Comparison of ENCODE assay signal across 8 cellular contexts in genomic region chr2:65228249-65228750, GRCh38. TPM values are rescaled to one million over a fixed set of nuclear protein-coding genes. Genes with fewer than 3 reads are reported as not detected.
DNase-seq lines count a peak whose midpoint lies in the region; ATAC-seq and TF ChIP-seq lines count a peak whose summit lies in the region.

No MANE protein-coding gene starts in this region.

- peaks cover 41% of the 10 kb centered on the region for H3K36me3 Mint-ChIP-seq in Caco-2 (ENCODE audit: insufficient read depth, unreplicated experiment)

- H3K4me3 ChIP-seq in Caco-2 (ENCODE audit: low read depth, low read length) = peak overlapping the region; percentile 69
- peak overlapping the region; percentile 94 to 100 (median 95) for H3K4me3 ChIP-seq in breast epithelium
- H3K4me3 ChIP-seq in kidney epithelial cell (ENCODE audit: low read depth, low read length) = peak overlapping the region; percentile 89

- H3K27me3 ChIP-seq in Caco-2 (replicated peaks; ENCODE audit: control insufficient read depth, insufficient read depth, low read length) = no peaks in the 10 kb centered on the region
- no peaks in the 10 kb centered on the region for H3K27me3 ChIP-seq in breast epithelium
- no peaks in the 10 kb centered on the region for H3K27me3 ChIP-seq in kidney epithelial cell (ENCODE audit: control insufficient read depth, insufficient read depth, low read length)

- BruUV-seq in Caco-2 (replicated peaks; lab: Mats Ljungman, UMichigan) = no TSS peak

- H3K4me3 Mint-ChIP-seq in Caco-2 (ENCODE audit: unreplicated experiment) = peak overlapping the region; percentile 77

- TF ChIP-seq CTCF in Caco-2 (IDR thresholded peaks at IDR 0.05; ENCODE audit: insufficient read depth in 1 of 2, low read depth in 1 of 2, low read length in 1 of 2, severe bottlenecking in 1 of 2, unreplicated experiment in 1 of 2) = no peak
- TF ChIP-seq CTCF in breast epithelium (IDR thresholded peaks at IDR 0.05) = no peak
- TF ChIP-seq CTCF in kidney epithelial cell (IDR thresholded peaks at IDR 0.05; ENCODE audit: insufficient read depth, low read length, poor library complexity, severe bottlenecking) = no peak

- H3K36me3 ChIP-seq in Caco-2 (ENCODE audit: control insufficient read depth, insufficient read depth, low read length) (no peaks in the 10 kb centered on the region), breast epithelium (no peaks in the 10 kb centered on the region), kidney epithelial cell (ENCODE audit: control insufficient read depth, insufficient read depth, low read length) (no peaks in the 10 kb centered on the region)

- POLR2A ChIA-PET in Caco-2 (lab: Charles Lee) = interaction anchor here (1.0 to 1.3 kb wide), 5 partner anchors 17 to 204 kb away, joined by 5 to 83 read pairs (median 11); partner anchors contain the start of genes CEP68, RAB1A and SPRED2

- H3K9me3 ChIP-seq in Caco-2 (no peaks in the 10 kb centered on the region), breast epithelium (no peaks in the 10 kb centered on the region)

- no peak for DNase-seq in Caco-2
- DNase-seq in RPMI7951 (ENCODE audit: low read depth) = peak; percentile 67
- DNase-seq in breast epithelium (ENCODE audit: low spot score in 2 of 2) = no peak
- no peak for DNase-seq in kidney epithelial cell (ENCODE audit: low read depth)
- DNase-seq in stimulated activated naive CD8-positive, alpha-beta T cell treated with anti-CD3 and anti-CD28 coated beads, Interleukin-15, Interleukin-2, amounts not matched to agents 100 U/mL and 50 U/mL, for 24 hours = no peak

- H3K27ac Mint-ChIP-seq in Caco-2 (ENCODE audit: unreplicated experiment) = peak overlapping the region; percentile 86

- no peak for TF ChIP-seq POLR2A in breast epithelium (IDR thresholded peaks at IDR 0.05)

- CTCF ChIA-PET in Caco-2 (lab: Charles Lee) = interaction anchor here (0.8 kb wide), 1 partner anchor 173 kb away, joined by 3 read pairs; no protein-coding TSS in a partner anchor

- no peaks in the 10 kb centered on the region for H3K9me3 Mint-ChIP-seq in Caco-2 (ENCODE audit: unreplicated experiment)

- peaks cover 22% of the 10 kb centered on the region for H3K4me1 Mint-ChIP-seq in Caco-2 (ENCODE audit: low read depth, unreplicated experiment)

- H3K27me3 Mint-ChIP-seq in Caco-2 (ENCODE audit: insufficient read depth, unreplicated experiment) = no peaks in the 10 kb centered on the region

- H3K27ac ChIP-seq in breast epithelium = peak overlapping the region; percentile 98 to 99

- ATAC-seq in GM19043 (IDR thresholded peaks at IDR 0.05; ENCODE audit: low read depth, unreplicated experiment) (peak; percentile 31), HG03342 (IDR thresholded peaks at IDR 0.05; ENCODE audit: unreplicated experiment) (peak; percentile 46), HG03521 (IDR thresholded peaks at IDR 0.05; ENCODE audit: unreplicated experiment) (no peak)
- peak; percentile 31 for ATAC-seq in stimulated activated naive CD8-positive, alpha-beta T cell treated with anti-CD3 and anti-CD28 coated beads, Interleukin-15, Interleukin-2, amounts not matched to agents 100 U/mL and 50 U/mL, for 24 hours

- intact Hi-C loops in Caco-2 (cut with micrococcal nuclease; ENCODE audit: unreplicated experiment) = loop anchor here (10.0 kb wide), 1 partner anchor 573 kb away; the partner anchor contains the start of gene SERTAD2
- intact Hi-C loops in breast epithelium (cut with DNase I; ENCODE audit: low total_unique reads) = no loop called here

- H3K4me1 ChIP-seq in Caco-2 (peaks cover 15% of the 10 kb centered on the region), breast epithelium (peaks cover 0 to 7% of the 10 kb centered on the region in 2 donors)

RNA-seq across cellular contexts. Expression of gene ACTR2, which starts 0.7 kb away (rescaled TPM):
- total RNA-seq in Caco-2 (2022) = 248 and 259 TPM in 2 replicates
- 85.8 and 98.8 TPM in 2 replicates for total RNA-seq in RPMI7951 (2014; rRNA removed; shearing (Covaris generic))
- total RNA-seq in breast epithelium = 10 to 100 TPM; 74.7 to 98.4 (median 75.1) TPM
- 126 and 139 TPM in 2 replicates for total RNA-seq in kidney epithelial cell
